Comparison of ENCODE assay signal across 8 cellular contexts in the genomic region with DNA sequence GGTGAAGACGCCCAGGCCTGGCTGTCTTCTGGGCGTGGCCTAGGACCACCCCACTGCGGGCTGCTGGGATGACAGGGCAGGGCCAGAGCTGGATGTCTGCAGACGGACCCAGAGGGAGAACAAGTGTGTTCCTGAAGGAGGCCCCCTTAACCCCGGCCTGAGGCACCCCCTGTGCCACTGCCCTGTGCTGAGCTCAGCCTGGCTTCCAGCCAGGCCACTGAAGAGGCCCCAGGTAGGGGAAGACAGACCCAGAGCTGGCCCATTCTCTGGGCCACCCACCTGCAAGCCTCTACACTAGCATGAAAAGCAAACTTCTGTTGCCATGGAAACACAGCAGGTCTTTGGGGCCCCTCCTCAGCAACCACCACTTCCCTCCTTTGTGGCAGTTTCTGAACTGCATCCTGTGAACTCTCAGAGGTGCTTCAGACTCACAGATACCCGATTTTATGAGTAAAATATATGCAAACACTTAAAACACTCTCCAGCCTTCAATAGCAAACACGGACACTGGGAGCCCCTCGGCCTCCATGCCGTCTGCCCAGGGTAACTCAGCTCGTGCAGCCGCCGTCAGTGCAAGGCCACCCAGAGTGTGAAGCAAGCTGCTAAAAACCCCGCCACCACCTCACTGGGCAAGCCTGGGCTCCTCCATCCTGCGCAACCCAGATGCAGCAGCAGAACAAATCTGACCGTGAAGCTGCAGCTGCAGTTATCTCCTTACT. TPM values are rescaled to one million over a fixed set of nuclear protein-coding genes. Genes with fewer than 3 reads are reported as not detected.
DNase-seq lines count a peak whose midpoint lies in the region; ATAC-seq and TF ChIP-seq lines count a peak whose summit lies in the region.

No MANE protein-coding gene starts in this region.

- H3K79me2 ChIP-seq in OCI-LY7 (ENCODE audit: insufficient read depth, low read depth, low read length) (no peaks in the 10 kb centered on the region), neural progenitor cell (ENCODE audit: low read depth) (no peaks in the 10 kb centered on the region)

- H3K4me1 Mint-ChIP-seq in activated naive CD4-positive, alpha-beta T cell treated with anti-CD3 and anti-CD28 coated beads for 36 hours (ENCODE audit: low read depth): peaks cover 36% of the 10 kb centered on the region
- H3K4me1 Mint-ChIP-seq in neural progenitor cell: peaks cover 12% of the 10 kb centered on the region

- H2AFZ ChIP-seq in OCI-LY7 (ENCODE audit: low read length): peak overlapping the region; percentile 45; the same call in 1 of the 2 replicates
- H2AFZ ChIP-seq in neural progenitor cell (replicated peaks): peak overlapping the region; percentile 19

- no peaks in the 10 kb centered on the region for H3K27me3 ChIP-seq in neural progenitor cell

- H3K27ac ChIP-seq in OCI-LY7 (ENCODE audit: low read depth, low read length, poor library complexity, severe bottlenecking) (peak overlapping the region; percentile 71), neural progenitor cell (no peak overlapping the region)

- H3K9me3 ChIP-seq in OCI-LY7 (ENCODE audit: low read length): no peaks in the 10 kb centered on the region
- H3K9me3 ChIP-seq in neural progenitor cell (ENCODE audit: low read depth): no peaks in the 10 kb centered on the region

- H4K20me1 ChIP-seq in OCI-LY7 (ENCODE audit: insufficient read depth, low read length): no peaks in the 10 kb centered on the region
- peaks cover 18% of the 10 kb centered on the region for H4K20me1 ChIP-seq in neural progenitor cell (ENCODE audit: low read depth)

- no peaks in the 10 kb centered on the region for H3K27me3 Mint-ChIP-seq in activated naive CD4-positive, alpha-beta T cell treated with anti-CD3 and anti-CD28 coated beads for 36 hours (ENCODE audit: low read depth)
- peaks cover 2% of the 10 kb centered on the region for H3K27me3 Mint-ChIP-seq in neural progenitor cell (ENCODE audit: insufficient read depth, low read depth)

- BruUV-seq in OCI-LY7 (replicated peaks; lab: Mats Ljungman, UMichigan): no TSS peak

- peak; percentile 98 for ATAC-seq in HG03135 (IDR thresholded peaks at IDR 0.05; ENCODE audit: unreplicated experiment)

- POLR2A ChIA-PET in OCI-LY7 (lab: Charles Lee): interaction anchor here (0.9 to 7.7 kb wide), 5 partner anchors 21 to 132 kb away, joined by 3 to 101 read pairs (median 7); no protein-coding TSS in a partner anchor

- H3K36me3 ChIP-seq in OCI-LY7 (ENCODE audit: insufficient read depth, low read length): no peaks in the 10 kb centered on the region
- H3K36me3 ChIP-seq in neural progenitor cell: no peaks in the 10 kb centered on the region

- peaks cover 17% of the 10 kb centered on the region for H3F3A ChIP-seq in neural progenitor cell (ENCODE audit: low read depth)

- H3K9me2 ChIP-seq in OCI-LY7 (ENCODE audit: insufficient read depth, low read length): no peaks in the 10 kb centered on the region

- peaks cover 64% of the 10 kb centered on the region for H3K4me1 ChIP-seq in OCI-LY7 (ENCODE audit: insufficient read depth, low read length, poor library complexity, severe bottlenecking)
- H3K4me1 ChIP-seq in neural progenitor cell: peaks cover 45% of the 10 kb centered on the region

- peak overlapping the region; percentile 51 for H3K4me3 ChIP-seq in OCI-LY7 (ENCODE audit: low read depth, low read length, poor library complexity, severe bottlenecking)
- H3K4me3 ChIP-seq in neural progenitor cell: peak overlapping the region; percentile 37

- intact Hi-C loops in OCI-LY7 (cut with micrococcal nuclease; ENCODE audit: unreplicated experiment): loop anchor here (2.0 kb wide), 1 partner anchor 21 kb away; no protein-coding TSS in a partner anchor
- intact Hi-C loops in activated naive CD4-positive, alpha-beta T cell treated with anti-CD3 and anti-CD28 coated beads for 36 hours (cut with micrococcal nuclease): loop anchor here (1.0 to 10.0 kb wide), 7 partner anchors 27 to 345 kb away; a partner anchor contains a TSS

- no peaks in the 10 kb centered on the region for H3K9me3 Mint-ChIP-seq in activated naive CD4-positive, alpha-beta T cell treated with anti-CD3 and anti-CD28 coated beads for 36 hours
- H3K9me3 Mint-ChIP-seq in neural progenitor cell: no peaks in the 10 kb centered on the region

- H3K4me2 ChIP-seq in OCI-LY7 (ENCODE audit: low read length) (peak overlapping the region; percentile 79), neural progenitor cell (peak overlapping the region; percentile 80)

- CTCF ChIA-PET in OCI-LY7 (lab: Charles Lee; ENCODE audit: unreplicated experiment): interaction anchor here (0.6 to 1.7 kb wide), 3 partner anchors 19 to 60 kb away, joined by 3 to 4 read pairs (median 3); no protein-coding TSS in a partner anchor
- CTCF ChIA-PET in activated naive CD4-positive, alpha-beta T cell treated with anti-CD3 and anti-CD28 coated beads for 36 hours (lab: Charles Lee): interaction anchor here (0.6 to 2.0 kb wide), 4 partner anchors 20 to 110 kb away, joined by 4 to 5 read pairs (median 4); no protein-coding TSS in a partner anchor

- no peak for TF ChIP-seq CTCF in OCI-LY7 (conservative IDR thresholded peaks at IDR 0.05; ENCODE audit: low read length)
- no peak for TF ChIP-seq CTCF in neural progenitor cell (IDR thresholded peaks at IDR 0.05)

- DNase-seq in activated T-cell treated with anti-CD3 and anti-CD28 coated beads for 1 hour (ENCODE audit: low read depth) (peak; percentile 50), activated T-cell treated with anti-CD3 and anti-CD28 coated beads for 4 hours (no peak), OCI-LY7 (ENCODE audit: low spot score) (peak; percentile 94), neural progenitor cell (ENCODE audit: low spot score) (peak; percentile 90), occipital lobe (lab: John Stamatoyannopoulos, UW) (no peak), AG08396 (ENCODE audit: low spot score) (no peak)
- DNase-seq in activated naive CD4-positive, alpha-beta T cell treated with anti-CD3 and anti-CD28 coated beads for 36 hours: peak; percentile 86

- no peak overlapping the region for H3K27ac Mint-ChIP-seq in activated naive CD4-positive, alpha-beta T cell treated with anti-CD3 and anti-CD28 coated beads for 36 hours
- H3K27ac Mint-ChIP-seq in neural progenitor cell: no peak overlapping the region

- H3K4me3 Mint-ChIP-seq in activated naive CD4-positive, alpha-beta T cell treated with anti-CD3 and anti-CD28 coated beads for 36 hours: peak overlapping the region; percentile 67
- H3K4me3 Mint-ChIP-seq in neural progenitor cell: no peak overlapping the region

- H3K9ac ChIP-seq in neural progenitor cell: no peak overlapping the region

- peaks cover 7% of the 10 kb centered on the region for H3K36me3 Mint-ChIP-seq in activated naive CD4-positive, alpha-beta T cell treated with anti-CD3 and anti-CD28 coated beads for 36 hours (ENCODE audit: low read depth)
- peaks cover 3% of the 10 kb centered on the region for H3K36me3 Mint-ChIP-seq in neural progenitor cell

RNA-seq across cellular contexts. Expression of a gene that starts 42.5 kb away (rescaled TPM):
- total RNA-seq in OCI-LY7 (2014; rRNA removed; shearing (Covaris generic)): 16.0 and 26.2 TPM in 2 replicates
- total RNA-seq in OCI-LY7 (2022) (33.5 and 36.0 TPM in 2 replicates), neural progenitor cell (ENCODE audit: low replicate concordance) (62.0 and 70.2 TPM in 2 replicates), occipital lobe (40.6 TPM)
- total RNA-seq in activated naive CD4-positive, alpha-beta T cell treated with anti-CD3 and anti-CD28 coated beads for 36 hours: 10 to 100 TPM; 43.7 to 44.3 TPM

Comparison
In these comparisons a context has a peak if more than half of its experiments do, and no peak if none do; other contexts are left out.
1. DNase-seq: peak in activated T-cell treated with anti-CD3 and anti-CD28 coated beads for 1 hour (single experiment), OCI-LY7 (single experiment), activated naive CD4-positive, alpha-beta T cell treated with anti-CD3 and anti-CD28 coated beads for 36 hours (single experiment) and neural progenitor cell (single experiment); none in activated T-cell treated with anti-CD3 and anti-CD28 coated beads for 4 hours (single experiment), occipital lobe (single experiment) and AG08396 (single experiment).